19 cellular contexts compared by ENCODE assay signal in genomic region chr1:14682941-14683340, GRCh38.
DNase-seq lines count a peak whose midpoint lies in the region; ATAC-seq, FAIRE-seq and TF ChIP-seq lines count a peak whose summit lies in the region.
"Had no signal": no experiment of that assay in that cellular context is flagged by ENCODE, and none has a peak within 500 bp of the region (broad histone marks: within the 10 kb centered on the region; RNA-seq: fewer than 3 reads in every experiment).

No MANE protein-coding gene starts in this region.

- no peak for TF ChIP-seq POLR2A in H1 (IDR thresholded peaks at IDR 0.05; ENCODE audit: control extremely low read depth in 1 of 2, low read depth in 2 of 2, low read length in 2 of 2)

- H2BK15ac ChIP-seq in H1 (ENCODE audit: low read length) (no peak overlapping the region), mesenchymal stem cell (ENCODE audit: low read depth, poor library complexity, severe bottlenecking) (no peak overlapping the region)

- H3K56ac ChIP-seq in H1 (replicated peaks; ENCODE audit: insufficient read length, low read depth, low read length): no peak overlapping the region

- peaks cover 3% of the 10 kb centered on the region for H3K9me3 Mint-ChIP-seq in nephron

- no peaks in the 10 kb centered on the region for H3K9me3 ChIP-seq in SK-N-SH
- peaks cover 0 to 3% of the 10 kb centered on the region in 2 experiments; a peak in 1 of 4 replicates for H3K9me3 ChIP-seq in H1 (ENCODE audit: insufficient read depth in 2 of 2, low read depth in 1 of 2, low read length in 1 of 2)
- peaks cover 18% of the 10 kb centered on the region for H3K9me3 ChIP-seq in mesenchymal stem cell (ENCODE audit: control insufficient read depth, low read length)

- TF ChIP-seq EP300 in SK-N-SH (IDR thresholded peaks at IDR 0.05; ENCODE audit: borderline replicate concordance in 1 of 2, low read depth in 1 of 2, low read length in 1 of 2): no peak
- TF ChIP-seq EP300 in H1 (IDR thresholded peaks at IDR 0.05; ENCODE audit: borderline replicate concordance in 1 of 2, low read depth in 2 of 2, low read length in 2 of 2): no peak

- H3K4me2 ChIP-seq in SK-N-SH (no peak overlapping the region), H1 (ENCODE audit: insufficient read depth in 1 of 2, low read depth in 2 of 2, low read length in 2 of 2) (no peak overlapping the region), mesenchymal stem cell (ENCODE audit: low read length, poor library complexity, severe bottlenecking) (no peak overlapping the region)
- H3K4me2 ChIP-seq: GM23338 had no signal

- TF ChIP-seq RAD21 in SK-N-SH (IDR thresholded peaks at IDR 0.05; ENCODE audit: low read length) (no peak), H1 (IDR thresholded peaks at IDR 0.05 in 1 of 2, conservative IDR thresholded peaks at IDR 0.05 in 1 of 2; ENCODE audit: low read depth in 2 of 2, low read length in 2 of 2) (no peak)

- no peak overlapping the region for H3K23ac ChIP-seq in H1 (ENCODE audit: insufficient read length)
- no peak overlapping the region for H3K23ac ChIP-seq in mesenchymal stem cell (ENCODE audit: low read length in 2 of 2)

- H3K4me3 ChIP-seq in SK-N-SH (ENCODE audit: low read depth in 2 of 2, low read length in 1 of 2) (no peak overlapping the region), H1 (ENCODE audit: extremely low read depth in 1 of 4, insufficient read depth in 2 of 4, low read depth in 3 of 4, low read length in 4 of 4) (no peak overlapping the region), mesenchymal stem cell (ENCODE audit: insufficient read depth in 1 of 2, low read depth in 1 of 2, low read length in 2 of 2) (no peak overlapping the region)
- H3K4me3 ChIP-seq: GM23338 had no signal

- TF ChIP-seq CTCF in SK-N-SH (IDR thresholded peaks at IDR 0.05) (no peak), H1 (IDR thresholded peaks at IDR 0.05; ENCODE audit: control extremely low read depth in 1 of 3, insufficient read depth in 1 of 3, low read depth in 1 of 3, low read length in 3 of 3) (no peak), nephron (IDR thresholded peaks at IDR 0.05; ENCODE audit: unreplicated experiment in 3 of 3) (no peak)

- H2BK5ac ChIP-seq in H1 (ENCODE audit: low read depth, low read length): no peak overlapping the region
- H2BK5ac ChIP-seq in mesenchymal stem cell (ENCODE audit: low read depth, low read length, poor library complexity, severe bottlenecking): no peak overlapping the region

- H3K27me3 Mint-ChIP-seq in nephron (ENCODE audit: low read depth): peaks cover 17% of the 10 kb centered on the region

- no peak overlapping the region; the same call in 1 of the 2 replicates for H2BK20ac ChIP-seq in H1 (ENCODE audit: low read length)

- H3K4me1 ChIP-seq in SK-N-SH (ENCODE audit: control insufficient read depth in 1 of 2, insufficient read depth in 2 of 2, low read depth in 1 of 2, low read length in 1 of 2) (peaks cover 0 to 5% of the 10 kb centered on the region in 2 experiments; a peak in 1 of 4 replicates), H1 (replicated peaks in 1 of 4; ENCODE audit: control insufficient read depth in 3 of 4, insufficient read depth in 4 of 4, low read length in 3 of 4) (peaks cover 0 to 12% (median 3%) of the 10 kb centered on the region in 4 experiments; a peak in 2 of 7 replicates), mesenchymal stem cell (ENCODE audit: control insufficient read depth, insufficient read depth, low read depth, low read length) (no peaks in the 10 kb centered on the region)

- POLR2A ChIA-PET in SK-N-SH (lab: Yijun Ruan, JAX): interaction anchor here (0.6 kb wide), 1 partner anchor 358 kb away, joined by 4 read pairs; no protein-coding TSS in a partner anchor
- POLR2A ChIA-PET in H1 (lab: Charles Lee; ENCODE audit: partially characterized antibody): no interaction called here

- H3K27me3 ChIP-seq in SK-N-SH (ENCODE audit: insufficient read depth) (no peaks in the 10 kb centered on the region), H1 (replicated peaks in 1 of 4; ENCODE audit: control insufficient read depth in 3 of 4, extremely low read depth in 1 of 4, insufficient read depth in 3 of 4, low read length in 3 of 4) (no peaks in the 10 kb centered on the region), mesenchymal stem cell (ENCODE audit: control insufficient read depth in 1 of 2, insufficient read depth in 1 of 2, low read length in 2 of 2) (peaks cover 0 to 54% of the 10 kb centered on the region in 2 experiments)

- H3K18ac ChIP-seq in H1 (ENCODE audit: extremely low read depth, low read length): no peak overlapping the region
- H3K18ac ChIP-seq in mesenchymal stem cell (ENCODE audit: low read depth in 1 of 2, low read length in 2 of 2): no peak overlapping the region

- no peak overlapping the region for H3K27ac ChIP-seq in SK-N-SH (ENCODE audit: low read depth in 2 of 2, low read length in 1 of 2)
- H3K27ac ChIP-seq in H1 (ENCODE audit: low read depth, low read length): no peak overlapping the region
- no peak overlapping the region for H3K27ac ChIP-seq in mesenchymal stem cell (ENCODE audit: low read length, poor library complexity, severe bottlenecking)

- DNase-seq in SK-N-SH (peak; percentile 33), H1 (ENCODE audit: low read depth in 1 of 2, low spot score in 2 of 2) (no peak), mesenchymal stem cell (no peak), DMS 273 (lab: John Stamatoyannopoulos, UW; ENCODE audit: unreplicated experiment) (no peak)
- no peak for DNase-seq in effector CD4-positive, alpha-beta T cell
- DNase-seq: C1 segment of cervical spinal cord; HFFc6; Karpas-422; NCI-H1436; NCI-H2081; NCI-H345; NCI-H526; NK-92 treated with Interleukin-12 subunit alpha and Interleukin-12 subunit beta, amount 100 ng/mL, for 24 hours; SHP77 had no signal

- no peaks in the 10 kb centered on the region; the same call in 1 of the 2 replicates for H3K79me1 ChIP-seq in H1 (ENCODE audit: low read depth, low read length)
- H3K79me1 ChIP-seq in mesenchymal stem cell (replicated peaks; ENCODE audit: low read length, poor library complexity, severe bottlenecking): no peaks in the 10 kb centered on the region

- H2BK120ac ChIP-seq in H1 (replicated peaks; ENCODE audit: low read depth, low read length): no peak overlapping the region
- H2BK120ac ChIP-seq in mesenchymal stem cell (ENCODE audit: low read depth, low read length): no peak overlapping the region

- H4K91ac ChIP-seq in H1 (replicated peaks; ENCODE audit: insufficient read length, low read length) (no peak overlapping the region), mesenchymal stem cell (ENCODE audit: low read length) (no peak overlapping the region)

- H3K9me2 ChIP-seq in SK-N-SH: no peaks in the 10 kb centered on the region

- H3K4me3 Mint-ChIP-seq in nephron: no peak overlapping the region
- H3K4me3 Mint-ChIP-seq: GM23338, HFFc6 had no signal

- 11% methylated on average over 9 of the region's 9 CpGs for WGBS in SK-N-SH (ENCODE audit: low lambda C conversion rate)
- 83% methylated on average over 9 of the region's 9 CpGs; no CpG with 5 or more reads in 1 of the 2 experiments for WGBS in H1 (ENCODE audit: extremely low coverage in 1 of 2, insufficient coverage in 1 of 2, insufficient read length in 1 of 2, insufficient replicate concordance in 2 of 2, low coverage in 1 of 2, low lambda C conversion rate in 2 of 2, missing lambda C conversion rate in 1 of 2), 2 experiments
- 21% methylated on average over 9 of the region's 9 CpGs for WGBS in mesenchymal stem cell

- no peaks in the 10 kb centered on the region for H3F3A ChIP-seq in SK-N-SH (replicated peaks; ENCODE audit: insufficient read depth)

- H3K79me2 ChIP-seq in SK-N-SH (ENCODE audit: insufficient read depth) (no peaks in the 10 kb centered on the region), H1 (ENCODE audit: control insufficient read depth in 1 of 2, insufficient read depth in 2 of 2, low read length in 2 of 2) (no peaks in the 10 kb centered on the region)

- no peaks in the 10 kb centered on the region for H3K36me3 Mint-ChIP-seq in nephron (ENCODE audit: low read depth)

- H3K14ac ChIP-seq in H1 (ENCODE audit: insufficient read length) (no peak overlapping the region), mesenchymal stem cell (ENCODE audit: low read length in 2 of 2) (no peak overlapping the region)

- CTCF ChIA-PET in SK-N-SH (lab: Yijun Ruan, JAX) (no interaction called here), H1 (lab: Charles Lee; ENCODE audit: partially characterized antibody) (interaction anchor here (0.6 to 1.1 kb wide), 2 partner anchors 53 to 826 kb away, joined by 3 read pairs; no protein-coding TSS in a partner anchor)

- no peak for FAIRE-seq in H1 (lab: Jason Lieb, UNC)
- FAIRE-seq: GM12892 had no signal

- H3K36me3 ChIP-seq in SK-N-SH (replicated peaks in 1 of 2; ENCODE audit: control insufficient read depth in 1 of 2, insufficient read depth in 2 of 2, low read length in 1 of 2): no peaks in the 10 kb centered on the region
- H3K36me3 ChIP-seq in H1 (ENCODE audit: control insufficient read depth in 2 of 4, insufficient read depth in 4 of 4, low read length in 3 of 4): no peaks in the 10 kb centered on the region
- H3K36me3 ChIP-seq in mesenchymal stem cell (ENCODE audit: control insufficient read depth in 1 of 2, insufficient read depth in 2 of 2, low read depth in 1 of 2, low read length in 2 of 2): no peaks in the 10 kb centered on the region

- no peaks in the 10 kb centered on the region for H4K20me1 ChIP-seq in SK-N-SH (ENCODE audit: insufficient read depth)
- peaks cover 0 to 1% of the 10 kb centered on the region in 2 experiments for H4K20me1 ChIP-seq in H1 (replicated peaks in 1 of 2; ENCODE audit: control insufficient read depth in 1 of 2, insufficient read depth in 2 of 2, low read length in 2 of 2)

- no peak overlapping the region; the same call in 1 of the 2 replicates for H4K8ac ChIP-seq in H1 (ENCODE audit: extremely low read depth, insufficient read depth, low read length)
- no peak overlapping the region for H4K8ac ChIP-seq in mesenchymal stem cell (ENCODE audit: low read length)

- H2AFZ ChIP-seq in SK-N-SH (ENCODE audit: low read depth) (no peak overlapping the region), H1 (ENCODE audit: low read length) (no peak overlapping the region), mesenchymal stem cell (ENCODE audit: low read depth, low read length) (no peak overlapping the region)
- H2AFZ ChIP-seq: GM23338 had no signal

- H3K27ac Mint-ChIP-seq in nephron: peak overlapping the region in 2 of 3 experiments; percentile 27 to 81
- H3K27ac Mint-ChIP-seq: GM23338, HFFc6 had no signal

- no peak overlapping the region for H2BK12ac ChIP-seq in H1 (ENCODE audit: low read depth, low read length)
- H2BK12ac ChIP-seq in mesenchymal stem cell (ENCODE audit: low read length in 2 of 2): no peak overlapping the region

- 0 out of 2 replicates have a peak overlapping the region, but pooled peaks have one; percentile 41 for H2AK5ac ChIP-seq in H1 (ENCODE audit: low read depth, low read length)
- H2AK5ac ChIP-seq in mesenchymal stem cell (ENCODE audit: low read length, severe bottlenecking): no peak overlapping the region

- H3K4me1 Mint-ChIP-seq in nephron: peaks cover 13% of the 10 kb centered on the region

- H3K23me2 ChIP-seq in H1 (ENCODE audit: low read depth, low read length): no peaks in the 10 kb centered on the region; the same call in 1 of the 2 replicates

- H3K4ac ChIP-seq in H1 (replicated peaks; ENCODE audit: insufficient read length, low read depth, low read length): no peak overlapping the region
- no peak overlapping the region for H3K4ac ChIP-seq in mesenchymal stem cell (ENCODE audit: low read depth in 1 of 2, low read length in 2 of 2)

- no peak overlapping the region for H4K5ac ChIP-seq in H1 (ENCODE audit: insufficient read length, low read depth, low read length)

- H3K9ac ChIP-seq in SK-N-SH: no peak overlapping the region
- H3K9ac ChIP-seq in H1 (replicated peaks in 1 of 4; ENCODE audit: extremely low read depth in 1 of 4, low read depth in 3 of 4, low read length in 3 of 4): no peak overlapping the region
- H3K9ac ChIP-seq in mesenchymal stem cell (ENCODE audit: low read length): no peak overlapping the region

- ATAC-seq in SK-N-SH treated with all-trans-retinoic acid at 6 μM for 48 hours: no peak
- no peak for ATAC-seq in GM19467 (IDR thresholded peaks at IDR 0.05; ENCODE audit: unreplicated experiment)
- ATAC-seq: GM23338 had no signal
